12 cellular contexts compared by ENCODE assay signal in genomic region chr15:52559022-52559421, GRCh38. TPM values are rescaled to one million over a fixed set of nuclear protein-coding genes. Genes with fewer than 3 reads are reported as not detected.
DNase-seq lines count a peak whose midpoint lies in the region; ATAC-seq, FAIRE-seq and TF ChIP-seq lines count a peak whose summit lies in the region.
"Had no signal": no experiment of that assay in that cellular context is flagged by ENCODE, and none has a peak within 500 bp of the region (broad histone marks: within the 10 kb centered on the region; RNA-seq: fewer than 3 reads in every experiment).

No MANE protein-coding gene starts in this region.

- peaks cover 3 to 19% of the 10 kb centered on the region in 2 donors for H3K4me1 ChIP-seq in kidney (ENCODE audit: control insufficient read depth in 1 of 2, insufficient read depth in 1 of 2, low read depth in 1 of 2, low read length in 2 of 2)

- H3K36me3 ChIP-seq in kidney (ENCODE audit: control insufficient read depth in 1 of 2, insufficient read depth in 2 of 2, low read length in 2 of 2), result no peaks in the 10 kb centered on the region

- H3K36me3 Mint-ChIP-seq in activated T-cell treated with anti-CD3 and anti-CD28 coated beads, Interleukin-2, amount 50 U/mL, for 4 hours (ENCODE audit: insufficient read depth), result peaks cover 29% of the 10 kb centered on the region
- peaks cover 36% of the 10 kb centered on the region for H3K36me3 Mint-ChIP-seq in activated naive CD8-positive, alpha-beta T cell treated with anti-CD3 and anti-CD28 coated beads, Interleukin-2, amount 50 U/mL, for 24 hours (ENCODE audit: low read depth)
- H3K36me3 Mint-ChIP-seq in stimulated activated memory B cell treated with anti-CD40 and anti-IgM and Interleukin-4, amounts not matched to agents 10 μg/mL and 1 μg/mL and 100 μg/mL, for 72 hours, result peaks cover 41% of the 10 kb centered on the region

- H3K27ac ChIP-seq in kidney (ENCODE audit: low read depth in 2 of 2, low read length in 2 of 2), result no peak overlapping the region
- H3K27ac ChIP-seq: esophagus muscularis mucosa had no signal

- H3K4me3 Mint-ChIP-seq in activated T-cell treated with anti-CD3 and anti-CD28 coated beads, Interleukin-2, amount 50 U/mL, for 4 hours, result peak overlapping the region; percentile 61
- peak overlapping the region; percentile 57 for H3K4me3 Mint-ChIP-seq in activated naive CD8-positive, alpha-beta T cell treated with anti-CD3 and anti-CD28 coated beads, Interleukin-2, amount 50 U/mL, for 24 hours
- H3K4me3 Mint-ChIP-seq in stimulated activated memory B cell treated with anti-CD40 and anti-IgM and Interleukin-4, amounts not matched to agents 10 μg/mL and 1 μg/mL and 100 μg/mL, for 72 hours, result peak overlapping the region; percentile 26

- TF ChIP-seq CTCF in kidney (IDR thresholded peaks at IDR 0.05; ENCODE audit: borderline replicate concordance, extremely low read depth, insufficient read depth), result no peak

- DNase-seq in activated T-cell treated with anti-CD3 and anti-CD28 coated beads, Interleukin-2, amount 50 U/mL, for 4 hours, result no peak
- no peak for DNase-seq in activated T-cell treated with anti-CD3 and anti-CD28 coated beads, Interleukin-2, amount 50 U/mL, for 1 hour
- DNase-seq in activated naive CD8-positive, alpha-beta T cell treated with anti-CD3 and anti-CD28 coated beads, Interleukin-2, amount 50 U/mL, for 24 hours, result no peak
- no peak for DNase-seq in kidney
- DNase-seq in glomerular visceral epithelial cell (ENCODE audit: extremely low spot score), result no peak
- DNase-seq in NCI-H2107 treated with DMSO at 0.1 percent for 48 hours (lab: John Stamatoyannopoulos, UW; ENCODE audit: unreplicated experiment), result no peak
- DNase-seq: naive thymus-derived CD8-positive, alpha-beta T cell; NCI-H2171 treated with DMSO at 0.1 percent for 48 hours had no signal

- H3K9ac ChIP-seq in kidney (ENCODE audit: low read length in 2 of 2), result no peak overlapping the region

- no peak for FAIRE-seq in kidney (lab: Jason Lieb, UNC)
- FAIRE-seq: islet of Langerhans had no signal

- H3K27me3 Mint-ChIP-seq in activated T-cell treated with anti-CD3 and anti-CD28 coated beads, Interleukin-2, amount 50 U/mL, for 4 hours (ENCODE audit: low read depth), result no peaks in the 10 kb centered on the region
- H3K27me3 Mint-ChIP-seq in activated naive CD8-positive, alpha-beta T cell treated with anti-CD3 and anti-CD28 coated beads, Interleukin-2, amount 50 U/mL, for 24 hours, result no peaks in the 10 kb centered on the region
- no peaks in the 10 kb centered on the region for H3K27me3 Mint-ChIP-seq in stimulated activated memory B cell treated with anti-CD40 and anti-IgM and Interleukin-4, amounts not matched to agents 10 μg/mL and 1 μg/mL and 100 μg/mL, for 72 hours
- H3K27me3 Mint-ChIP-seq: naive thymus-derived CD8-positive, alpha-beta T cell had no signal

- no peaks in the 10 kb centered on the region for H3K9me3 ChIP-seq in kidney (ENCODE audit: control insufficient read depth in 1 of 2, low read length in 2 of 2)
- H3K9me3 ChIP-seq: esophagus muscularis mucosa had no signal

- H3K4me3 ChIP-seq in kidney (ENCODE audit: low read length in 2 of 2), result no peak overlapping the region
- H3K4me3 ChIP-seq: esophagus muscularis mucosa had no signal

- peak; percentile 24 to 32 for ATAC-seq in activated T-cell treated with anti-CD3 and anti-CD28 coated beads, Interleukin-2, amount 50 U/mL, for 4 hours
- peak; percentile 25 for ATAC-seq in HG03108 (IDR thresholded peaks at IDR 0.05; ENCODE audit: unreplicated experiment)
- peak; percentile 20 for ATAC-seq in activated naive CD8-positive, alpha-beta T cell treated with anti-CD3 and anti-CD28 coated beads, Interleukin-2, amount 50 U/mL, for 24 hours
- ATAC-seq in stimulated activated memory B cell treated with anti-CD40 and anti-IgM and Interleukin-4, amounts not matched to agents 10 μg/mL and 1 μg/mL and 100 μg/mL, for 72 hours, result peak; percentile 74
- ATAC-seq: naive thymus-derived CD8-positive, alpha-beta T cell had no signal

- peaks cover 64% of the 10 kb centered on the region for H3K4me1 Mint-ChIP-seq in activated T-cell treated with anti-CD3 and anti-CD28 coated beads, Interleukin-2, amount 50 U/mL, for 4 hours (ENCODE audit: low read depth)
- peaks cover 56% of the 10 kb centered on the region for H3K4me1 Mint-ChIP-seq in activated naive CD8-positive, alpha-beta T cell treated with anti-CD3 and anti-CD28 coated beads, Interleukin-2, amount 50 U/mL, for 24 hours
- peaks cover 70% of the 10 kb centered on the region for H3K4me1 Mint-ChIP-seq in stimulated activated memory B cell treated with anti-CD40 and anti-IgM and Interleukin-4, amounts not matched to agents 10 μg/mL and 1 μg/mL and 100 μg/mL, for 72 hours

- H3K27ac Mint-ChIP-seq in activated naive CD8-positive, alpha-beta T cell treated with anti-CD3 and anti-CD28 coated beads, Interleukin-2, amount 50 U/mL, for 24 hours, result peak overlapping the region; percentile 76
- peak overlapping the region; percentile 87 for H3K27ac Mint-ChIP-seq in stimulated activated memory B cell treated with anti-CD40 and anti-IgM and Interleukin-4, amounts not matched to agents 10 μg/mL and 1 μg/mL and 100 μg/mL, for 72 hours

- no peaks in the 10 kb centered on the region for H3K9me3 Mint-ChIP-seq in activated T-cell treated with anti-CD3 and anti-CD28 coated beads, Interleukin-2, amount 50 U/mL, for 4 hours
- H3K9me3 Mint-ChIP-seq in activated naive CD8-positive, alpha-beta T cell treated with anti-CD3 and anti-CD28 coated beads, Interleukin-2, amount 50 U/mL, for 24 hours, result no peaks in the 10 kb centered on the region
- no peaks in the 10 kb centered on the region for H3K9me3 Mint-ChIP-seq in stimulated activated memory B cell treated with anti-CD40 and anti-IgM and Interleukin-4, amounts not matched to agents 10 μg/mL and 1 μg/mL and 100 μg/mL, for 72 hours
- H3K9me3 Mint-ChIP-seq: naive thymus-derived CD8-positive, alpha-beta T cell had no signal

- intact Hi-C loops in kidney (cut with DNase I), result no loop called here

RNA-seq across cellular contexts. Expression of gene ARPP19, which starts 9.8 kb away (rescaled TPM):
- 100 to 1,000 TPM; 182 to 203 (median 189) TPM for total RNA-seq in activated T-cell treated with anti-CD3 and anti-CD28 coated beads, Interleukin-2, amount 50 U/mL, for 4 hours
- 160 TPM for total RNA-seq in kidney
- polyA plus RNA-seq in kidney (ENCODE audit: insufficient read depth, low read depth, low replicate concordance), result 43.0 TPM

RNA-seq across cellular contexts. Expression of gene MYO5A, which starts 30.3 kb away (rescaled TPM):
- total RNA-seq in activated T-cell treated with anti-CD3 and anti-CD28 coated beads, Interleukin-2, amount 50 U/mL, for 4 hours, result 10 to 100 TPM; 25.6 to 32.2 (median 29.1) TPM
- 32.9 TPM for total RNA-seq in kidney
- 3.5 TPM for polyA plus RNA-seq in kidney (ENCODE audit: insufficient read depth, low read depth, low replicate concordance)

Comparison
In these comparisons a context has a peak if more than half of its experiments do, and no peak if none do; other contexts are left out.
1. ATAC-seq: peak in every context shown above with its lines; median percentile 74 in stimulated activated memory B cell treated with anti-CD40 and anti-IgM and Interleukin-4, amounts not matched to agents 10 μg/mL and 1 μg/mL and 100 μg/mL, for 72 hours; 28 in activated T-cell treated with anti-CD3 and anti-CD28 coated beads, Interleukin-2, amount 50 U/mL, for 4 hours; 25 in HG03108; 20 in activated naive CD8-positive, alpha-beta T cell treated with anti-CD3 and anti-CD28 coated beads, Interleukin-2, amount 50 U/mL, for 24 hours.